10 cellular contexts compared by ENCODE assay signal in genomic region chr17:77120866-77121265, GRCh38. TPM values are rescaled to one million over a fixed set of nuclear protein-coding genes. Genes with fewer than 3 reads are reported as not detected.
DNase-seq lines count a peak whose midpoint lies in the region; ATAC-seq and TF ChIP-seq lines count a peak whose summit lies in the region.
"Had no signal": no experiment of that assay in that cellular context is flagged by ENCODE, and none has a peak within 500 bp of the region (broad histone marks: within the 10 kb centered on the region; RNA-seq: fewer than 3 reads in every experiment).

No MANE protein-coding gene starts in this region.

- H3K27ac ChIP-seq in epithelial cell of prostate (peak overlapping the region; percentile 98), neutrophil (peak overlapping the region; percentile 76)

- H3K4me3 ChIP-seq in neutrophil (ENCODE audit: low read depth in 1 of 2, low read length in 1 of 2) = no peak overlapping the region

- no peaks in the 10 kb centered on the region for H3K27me3 ChIP-seq in neutrophil

- H3K36me3 ChIP-seq in neutrophil = no peaks in the 10 kb centered on the region

- peak; percentile 58 for ATAC-seq in Right ventricle myocardium inferior

- no peaks in the 10 kb centered on the region for H3K9me3 ChIP-seq in neutrophil

- DNase-seq in Right ventricle myocardium inferior (ENCODE audit: missing footprints) = no peak
- DNase-seq in cardiac septum (ENCODE audit: low spot score) = no peak
- DNase-seq in epithelial cell of prostate (ENCODE audit: low read depth, low spot score) = no peak
- DNase-seq in LoVo (ENCODE audit: low spot score) = no peak
- DNase-seq in AG08396 (ENCODE audit: low spot score) = no peak
- no peak for DNase-seq in NCI-H774 (lab: John Stamatoyannopoulos, UW)
- DNase-seq in stimulated activated CD4-positive, alpha-beta T cell treated with anti-CD3 and anti-CD28 coated beads, Interleukin-1b, Interleukin-23, amount 100 ng/mL, for 48 hours = no peak
- DNase-seq: activated T-cell treated with anti-CD3 and anti-CD28 coated beads, Interleukin-2, amount 50 U/mL, for 1 hour; NCI-H146 had no signal

- intact Hi-C loops in Right ventricle myocardium inferior (cut with DNase I) = no loop called here
- intact Hi-C loops in cardiac septum (cut with DNase I) = no loop called here

- H3K4me1 ChIP-seq in neutrophil (ENCODE audit: control insufficient read depth in 1 of 2, insufficient read depth in 1 of 2, low read depth in 1 of 2, low read length in 1 of 2) = peaks cover 30 to 37% of the 10 kb centered on the region in 2 experiments

- no peak for TF ChIP-seq CTCF in neutrophil (IDR thresholded peaks at IDR 0.05)

RNA-seq across cellular contexts. Expression of gene SEC14L1, which starts 19.9 kb away (rescaled TPM):
- total RNA-seq in Right ventricle myocardium inferior (65.5 TPM), cardiac septum (44.2 TPM)
